In the genomic region with DNA sequence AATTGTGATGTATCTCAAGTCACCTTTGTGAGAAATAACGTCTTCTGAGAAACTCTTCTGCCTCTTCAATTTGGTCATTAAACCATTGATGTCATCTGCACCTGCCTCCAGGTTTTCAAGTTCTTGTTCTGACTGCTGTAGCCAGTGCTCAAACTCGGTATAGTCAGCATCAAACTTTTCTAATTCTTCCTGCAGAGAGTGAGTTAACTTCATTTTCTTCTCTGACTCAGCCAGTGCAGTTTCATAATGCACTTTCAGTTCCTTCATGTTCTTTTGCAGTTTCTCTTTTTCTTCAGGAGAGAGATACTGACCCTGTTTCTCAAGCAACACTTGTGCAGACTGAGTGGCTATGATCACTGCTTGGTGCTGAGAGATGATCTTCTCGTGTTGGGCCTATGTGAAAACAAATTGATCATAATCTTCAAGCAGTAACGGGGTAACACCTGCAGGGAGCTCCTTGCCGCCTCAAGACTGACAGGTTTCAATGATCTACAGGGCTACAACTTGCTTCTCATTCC, we compare ENCODE assay signal across 8 cellular contexts. TPM values are rescaled to one million over a fixed set of nuclear protein-coding genes. Genes with fewer than 3 reads are reported as not detected.
DNase-seq lines count a peak whose midpoint lies in the region; ATAC-seq and TF ChIP-seq lines count a peak whose summit lies in the region.

No MANE protein-coding gene starts in this region.

- H3K27ac ChIP-seq in prostate gland, result no peak overlapping the region

- ATAC-seq in GM19023 (IDR thresholded peaks at IDR 0.05; ENCODE audit: unreplicated experiment), result peak; percentile 93
- peak; percentile 95 for ATAC-seq in HG03060 (IDR thresholded peaks at IDR 0.05; ENCODE audit: low read depth, unreplicated experiment)

- CTCF ChIA-PET in activated CD4-positive, alpha-beta memory T cell treated with anti-CD3 and anti-CD28 coated beads for 36 hours (lab: Charles Lee), result interaction anchor here (1.0 to 4.0 kb wide), 15 partner anchors 10 to 297 kb away, joined by 3 to 23 read pairs (median 4); no protein-coding TSS in a partner anchor

- no peak overlapping the region for H3K4me3 Mint-ChIP-seq in activated CD4-positive, alpha-beta memory T cell treated with anti-CD3 and anti-CD28 coated beads for 36 hours

- no peak overlapping the region for H3K4me3 ChIP-seq in prostate gland

- H3K27ac Mint-ChIP-seq in activated CD4-positive, alpha-beta memory T cell treated with anti-CD3 and anti-CD28 coated beads for 36 hours, result peak overlapping the region; percentile 79

- H3K9me3 Mint-ChIP-seq in activated CD4-positive, alpha-beta memory T cell treated with anti-CD3 and anti-CD28 coated beads for 36 hours, result no peaks in the 10 kb centered on the region

- DNase-seq in Ammon's horn (ENCODE audit: low spot score) (peak; percentile 35), prostate gland (ENCODE audit: low spot score) (no peak), D341Med (ENCODE audit: low spot score) (no peak)
- peak; percentile 57 for DNase-seq in activated CD4-positive, alpha-beta memory T cell treated with anti-CD3 and anti-CD28 coated beads for 36 hours
- peak; percentile 29 for DNase-seq in stimulated activated CD8-positive, alpha-beta memory T cell treated with anti-CD3 and anti-CD28 coated beads, Interleukin-4, amount 100 ng/mL, for 48 hours
- no peak for DNase-seq in activated effector memory CD4-positive, alpha-beta T cell treated with Interleukin-2 at 50 U/mL for 16 hours

- WGBS in prostate gland, result 57% methylated on average over 5 of the region's 5 CpGs

- POLR2A ChIA-PET in activated CD4-positive, alpha-beta memory T cell treated with anti-CD3 and anti-CD28 coated beads for 36 hours (lab: Charles Lee), result no interaction called here

- H3K36me3 Mint-ChIP-seq in activated CD4-positive, alpha-beta memory T cell treated with anti-CD3 and anti-CD28 coated beads for 36 hours, result peaks cover 2% of the 10 kb centered on the region

- intact Hi-C loops in activated CD4-positive, alpha-beta memory T cell treated with anti-CD3 and anti-CD28 coated beads for 36 hours (cut with micrococcal nuclease), result loop anchor here (1.0 to 2.0 kb wide), 6 partner anchors 11 to 671 kb away; no protein-coding TSS in a partner anchor
- intact Hi-C loops in prostate gland (cut with DNase I), result loop anchor here (2.0 to 5.0 kb wide), 2 partner anchors 42 to 233 kb away; no protein-coding TSS in a partner anchor

- H3K9me3 ChIP-seq in prostate gland, result no peaks in the 10 kb centered on the region

- H3K36me3 ChIP-seq in prostate gland, result no peaks in the 10 kb centered on the region

- TF ChIP-seq CTCF in prostate gland (IDR thresholded peaks at IDR 0.05), result no peak

- peaks cover 30% of the 10 kb centered on the region for H3K4me1 Mint-ChIP-seq in activated CD4-positive, alpha-beta memory T cell treated with anti-CD3 and anti-CD28 coated beads for 36 hours (ENCODE audit: low read depth)

- no peaks in the 10 kb centered on the region for H3K27me3 ChIP-seq in prostate gland (replicated peaks; ENCODE audit: insufficient read depth)

- no peak for TF ChIP-seq POLR2A in prostate gland (IDR thresholded peaks at IDR 0.05)

- no peaks in the 10 kb centered on the region for H3K4me1 ChIP-seq in prostate gland (replicated peaks)

- H3K27me3 Mint-ChIP-seq in activated CD4-positive, alpha-beta memory T cell treated with anti-CD3 and anti-CD28 coated beads for 36 hours, result no peaks in the 10 kb centered on the region

RNA-seq across cellular contexts. Expression of a gene that starts 48.8 kb away (rescaled TPM):
- total RNA-seq in activated CD4-positive, alpha-beta memory T cell treated with anti-CD3 and anti-CD28 coated beads for 36 hours, result 1 to 10 TPM; 5.7 to 6.2 TPM
- 100 to 1,000 TPM; 131 to 242 TPM for total RNA-seq in prostate gland

Comparison
In these comparisons a context has a peak if more than half of its experiments do, and no peak if none do; other contexts are left out.
1. DNase-seq: peak in Ammon's horn (single experiment), activated CD4-positive, alpha-beta memory T cell treated with anti-CD3 and anti-CD28 coated beads for 36 hours (single experiment) and stimulated activated CD8-positive, alpha-beta memory T cell treated with anti-CD3 and anti-CD28 coated beads, Interleukin-4, amount 100 ng/mL, for 48 hours (single experiment); none in prostate gland (single experiment), D341Med (single experiment) and activated effector memory CD4-positive, alpha-beta T cell treated with Interleukin-2 at 50 U/mL for 16 hours (single experiment).
2. RNA of a gene that starts 48.8 kb away (total RNA-seq): 131 to 242 TPM in prostate gland; 5.7 to 6.2 TPM in activated CD4-positive, alpha-beta memory T cell treated with anti-CD3 and anti-CD28 coated beads for 36 hours; every median in the first group is over 10 times any median in the second.